In the genomic region with DNA sequence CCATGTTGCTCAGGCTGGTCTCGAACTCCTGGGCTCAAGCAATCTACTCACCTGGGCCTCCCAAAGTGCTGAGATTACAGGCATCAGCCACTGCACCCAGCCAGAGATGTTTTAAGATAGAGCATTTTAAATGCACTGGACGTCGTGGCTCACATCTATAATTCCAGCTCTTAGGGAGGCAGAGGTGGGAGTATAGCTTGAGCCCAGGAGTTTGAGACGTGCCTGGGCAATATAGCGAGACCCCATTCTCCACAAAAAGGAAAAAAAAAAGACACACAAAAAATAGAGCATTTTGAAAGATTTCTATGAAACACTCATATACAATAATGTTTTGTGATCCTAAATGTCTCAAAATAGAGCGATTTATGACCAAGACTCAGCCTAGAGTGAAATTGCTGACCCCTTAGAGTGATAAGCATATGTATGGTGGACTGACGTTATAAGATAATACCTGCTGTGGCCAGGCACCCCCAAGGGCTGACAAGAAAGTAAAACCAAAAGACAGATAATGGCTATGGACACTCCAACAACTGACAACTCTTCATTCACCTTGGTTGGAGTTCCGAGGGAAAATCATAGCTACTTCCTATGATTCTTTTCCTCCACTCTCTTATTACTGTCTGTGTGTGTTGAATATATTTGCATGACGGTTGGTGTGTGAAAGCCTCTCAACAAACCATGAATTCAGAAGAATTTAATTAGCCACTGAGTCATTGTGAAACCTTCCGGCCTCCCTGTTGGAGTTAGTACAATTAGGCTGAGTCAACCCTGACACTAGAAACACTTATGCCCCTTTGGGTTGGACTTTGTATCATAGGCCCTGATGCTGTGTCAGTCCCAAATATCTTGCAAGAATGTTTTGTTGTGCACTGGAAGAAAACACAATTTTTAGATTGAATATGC, we compare ENCODE assay signal across 1 cellular context.
A peak's percentile ranks its signal among the peaks of the same experiment; 100 is the strongest.
TF ChIP-seq lines count a peak whose summit lies in the region.

No MANE protein-coding gene starts in this region.

TF ChIP-seq in K562, 482 proteins besides CTCF, POLR2A, EP300 and RAD21 (continued from another document):
- TF ChIP-seq ZFX (CRISPR knock-in tag; IDR thresholded peaks at IDR 0.05), result no peak
- no peak for TF ChIP-seq BRD9 (IDR thresholded peaks at IDR 0.05; ENCODE audit: low read depth, partially characterized antibody)
- TF ChIP-seq PTRF (tag; IDR thresholded peaks at IDR 0.05), result no peak
- TF ChIP-seq, protein P1, sequence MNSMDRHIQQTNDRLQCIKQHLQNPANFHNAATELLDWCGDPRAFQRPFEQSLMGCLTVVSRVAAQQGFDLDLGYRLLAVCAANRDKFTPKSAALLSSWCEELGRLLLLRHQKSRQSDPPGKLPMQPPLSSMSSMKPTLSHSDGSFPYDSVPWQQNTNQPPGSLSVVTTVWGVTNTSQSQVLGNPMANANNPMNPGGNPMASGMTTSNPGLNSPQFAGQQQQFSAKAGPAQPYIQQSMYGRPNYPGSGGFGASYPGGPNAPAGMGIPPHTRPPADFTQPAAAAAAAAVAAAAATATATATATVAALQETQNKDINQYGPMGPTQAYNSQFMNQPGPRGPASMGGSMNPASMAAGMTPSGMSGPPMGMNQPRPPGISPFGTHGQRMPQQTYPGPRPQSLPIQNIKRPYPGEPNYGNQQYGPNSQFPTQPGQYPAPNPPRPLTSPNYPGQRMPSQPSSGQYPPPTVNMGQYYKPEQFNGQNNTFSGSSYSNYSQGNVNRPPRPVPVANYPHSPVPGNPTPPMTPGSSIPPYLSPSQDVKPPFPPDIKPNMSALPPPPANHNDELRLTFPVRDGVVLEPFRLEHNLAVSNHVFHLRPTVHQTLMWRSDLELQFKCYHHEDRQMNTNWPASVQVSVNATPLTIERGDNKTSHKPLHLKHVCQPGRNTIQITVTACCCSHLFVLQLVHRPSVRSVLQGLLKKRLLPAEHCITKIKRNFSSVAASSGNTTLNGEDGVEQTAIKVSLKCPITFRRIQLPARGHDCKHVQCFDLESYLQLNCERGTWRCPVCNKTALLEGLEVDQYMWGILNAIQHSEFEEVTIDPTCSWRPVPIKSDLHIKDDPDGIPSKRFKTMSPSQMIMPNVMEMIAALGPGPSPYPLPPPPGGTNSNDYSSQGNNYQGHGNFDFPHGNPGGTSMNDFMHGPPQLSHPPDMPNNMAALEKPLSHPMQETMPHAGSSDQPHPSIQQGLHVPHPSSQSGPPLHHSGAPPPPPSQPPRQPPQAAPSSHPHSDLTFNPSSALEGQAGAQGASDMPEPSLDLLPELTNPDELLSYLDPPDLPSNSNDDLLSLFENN (IDR thresholded peaks at IDR 0.05; ENCODE audit: low read depth in 2 of 2, low read length in 2 of 2), result no peak
- TF ChIP-seq ZNF316 (IDR thresholded peaks at IDR 0.05), result peak; percentile 47
- peak; percentile 35; the same call in 1 of the 2 replicates for TF ChIP-seq MAFF (IDR thresholded peaks at IDR 0.05; ENCODE audit: low read length)
- no peak for TF ChIP-seq XRCC4 (IDR thresholded peaks at IDR 0.05; ENCODE audit: extremely low read depth, insufficient read depth, insufficient read length)
- peak; percentile 93 for TF ChIP-seq DPF2 (IDR thresholded peaks at IDR 0.05)
- no peak for TF ChIP-seq ZNF830 (CRISPR knock-in tag; IDR thresholded peaks at IDR 0.05)
- peak; percentile 30 to 34; a peak in 2 of 4 replicates for TF ChIP-seq TRIM24 (IDR thresholded peaks at IDR 0.05)
- TF ChIP-seq, protein P2, sequence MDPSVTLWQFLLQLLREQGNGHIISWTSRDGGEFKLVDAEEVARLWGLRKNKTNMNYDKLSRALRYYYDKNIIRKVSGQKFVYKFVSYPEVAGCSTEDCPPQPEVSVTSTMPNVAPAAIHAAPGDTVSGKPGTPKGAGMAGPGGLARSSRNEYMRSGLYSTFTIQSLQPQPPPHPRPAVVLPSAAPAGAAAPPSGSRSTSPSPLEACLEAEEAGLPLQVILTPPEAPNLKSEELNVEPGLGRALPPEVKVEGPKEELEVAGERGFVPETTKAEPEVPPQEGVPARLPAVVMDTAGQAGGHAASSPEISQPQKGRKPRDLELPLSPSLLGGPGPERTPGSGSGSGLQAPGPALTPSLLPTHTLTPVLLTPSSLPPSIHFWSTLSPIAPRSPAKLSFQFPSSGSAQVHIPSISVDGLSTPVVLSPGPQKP (CRISPR knock-in tag; IDR thresholded peaks at IDR 0.05), result no peak
- TF ChIP-seq CXXC5 (CRISPR knock-in tag; IDR thresholded peaks at IDR 0.05), result 0 out of 2 replicates have a peak, but pooled peaks have one; percentile 35
- TF ChIP-seq ZNF175 (CRISPR knock-in tag; IDR thresholded peaks at IDR 0.05; ENCODE audit: low read depth), result no peak
- TF ChIP-seq, protein P3, sequence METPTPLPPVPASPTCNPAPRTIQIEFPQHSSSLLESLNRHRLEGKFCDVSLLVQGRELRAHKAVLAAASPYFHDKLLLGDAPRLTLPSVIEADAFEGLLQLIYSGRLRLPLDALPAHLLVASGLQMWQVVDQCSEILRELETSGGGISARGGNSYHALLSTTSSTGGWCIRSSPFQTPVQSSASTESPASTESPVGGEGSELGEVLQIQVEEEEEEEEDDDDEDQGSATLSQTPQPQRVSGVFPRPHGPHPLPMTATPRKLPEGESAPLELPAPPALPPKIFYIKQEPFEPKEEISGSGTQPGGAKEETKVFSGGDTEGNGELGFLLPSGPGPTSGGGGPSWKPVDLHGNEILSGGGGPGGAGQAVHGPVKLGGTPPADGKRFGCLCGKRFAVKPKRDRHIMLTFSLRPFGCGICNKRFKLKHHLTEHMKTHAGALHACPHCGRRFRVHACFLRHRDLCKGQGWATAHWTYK (CRISPR knock-in tag; IDR thresholded peaks at IDR 0.05), result no peak
- TF ChIP-seq BCOR (IDR thresholded peaks at IDR 0.05), result peak; percentile 72
- no peak for TF ChIP-seq EP400 (IDR thresholded peaks at IDR 0.05)
- no peak for TF ChIP-seq PPARD (CRISPR knock-in tag; IDR thresholded peaks at IDR 0.05)
- no peak for TF ChIP-seq CBFB (CRISPR knock-in tag; IDR thresholded peaks at IDR 0.05)
- no peak for TF ChIP-seq RBM22 (IDR thresholded peaks at IDR 0.05; ENCODE audit: low read depth, low read length, poor library complexity, severe bottlenecking)
- no peak for TF ChIP-seq CEBPG (CRISPR knock-in tag; IDR thresholded peaks at IDR 0.05)
- TF ChIP-seq CEBPG (tag; conservative IDR thresholded peaks at IDR 0.05 in 1 of 2, IDR thresholded peaks at IDR 0.05 in 1 of 2), result peak; percentile 49 to 51; a peak in 3 of 4 replicates
- peak; percentile 74 for TF ChIP-seq ETV1 (tag; conservative IDR thresholded peaks at IDR 0.05; ENCODE audit: low read depth)
